ENCODE assay signal across 8 cellular contexts in genomic region chr15:90885432-90886290, GRCh38.
DNase-seq lines count a peak whose midpoint lies in the region; ATAC-seq and TF ChIP-seq lines count a peak whose summit lies in the region.

No MANE protein-coding gene starts in this region.

- TF ChIP-seq CTCF in cardiac fibroblast (IDR thresholded peaks at IDR 0.05; ENCODE audit: low read depth, low read length) = peak; percentile 97

- peaks cover 48 to 69% (median 66%) of the 10 kb centered on the region in 11 experiments for H3K36me3 ChIP-seq in BLaER1 treated with 17β-estradiol and CSF1 and Interleukin-3, amounts not matched to agents 10 nM and 100 nM

- H3K9me3 ChIP-seq in BLaER1 treated with 17β-estradiol and CSF1 and Interleukin-3, amounts not matched to agents 10 nM and 100 nM (replicated peaks in 1 of 11) = no peaks in the 10 kb centered on the region

- no peaks in the 10 kb centered on the region for H3K27me3 ChIP-seq in BLaER1 treated with 17β-estradiol and CSF1 and Interleukin-3, amounts not matched to agents 10 nM and 100 nM

- H3K27ac ChIP-seq in BLaER1 treated with 17β-estradiol and CSF1 and Interleukin-3, amounts not matched to agents 10 nM and 100 nM = peak overlapping the region; percentile 90 to 97 (median 94); a peak in 21 of 22 replicates

- H3K4me2 ChIP-seq in BLaER1 treated with 17β-estradiol and CSF1 and Interleukin-3, amounts not matched to agents 10 nM and 100 nM = peak overlapping the region; percentile 91 to 100 (median 99)

- H3K9ac ChIP-seq in BLaER1 treated with 17β-estradiol and CSF1 and Interleukin-3, amounts not matched to agents 10 nM and 100 nM = peak overlapping the region; percentile 88 to 97 (median 91)

- ATAC-seq in GM19452 (IDR thresholded peaks at IDR 0.05; ENCODE audit: unreplicated experiment) = peak; percentile 47

- DNase-seq in NCI-H1092 (lab: John Stamatoyannopoulos, UW) (peak; percentile 35), cardiac fibroblast (ENCODE audit: low read depth in 2 of 2) (peak; percentile 71 to 77), kidney tubule cell (ENCODE audit: low spot score) (peak; percentile 57), 8988T (no peak)
- DNase-seq in activated CD4-positive, CD25-positive, alpha-beta regulatory T cell treated with anti-CD3 and anti-CD28 coated beads, Interleukin-2, amount 50 U/mL, for 16 hours (ENCODE audit: low read depth, low spot score) = peak; percentile 48
- peak; percentile 76 for DNase-seq in stimulated activated CD4-positive, alpha-beta T cell treated with anti-CD3 and anti-CD28 coated beads, Interleukin-1b, Interleukin-23, amount 100 ng/mL, for 48 hours

- peaks cover 4 to 66% (median 34%) of the 10 kb centered on the region in 11 experiments; a peak in 16 of 22 replicates for H4K20me1 ChIP-seq in BLaER1 treated with 17β-estradiol and CSF1 and Interleukin-3, amounts not matched to agents 10 nM and 100 nM

- H3K4me3 ChIP-seq in BLaER1 treated with 17β-estradiol and CSF1 and Interleukin-3, amounts not matched to agents 10 nM and 100 nM = peak overlapping the region; percentile 63 to 89 (median 74)
- H3K4me3 ChIP-seq in cardiac fibroblast (replicated peaks in 1 of 2; ENCODE audit: low read depth in 2 of 2, low read length in 2 of 2) = peak overlapping the region; percentile 30 to 51

- H3K4me1 ChIP-seq in BLaER1 treated with 17β-estradiol and CSF1 and Interleukin-3, amounts not matched to agents 10 nM and 100 nM = peaks cover 39 to 66% (median 49%) of the 10 kb centered on the region in 10 experiments
